11 cellular contexts compared by ENCODE assay signal in genomic region chr11:104332110-104332509, GRCh38.
DNase-seq lines count a peak whose midpoint lies in the region; ATAC-seq, FAIRE-seq and TF ChIP-seq lines count a peak whose summit lies in the region.
"Had no signal": no experiment of that assay in that cellular context is flagged by ENCODE, and none has a peak within 500 bp of the region (broad histone marks: within the 10 kb centered on the region; RNA-seq: fewer than 3 reads in every experiment).

No MANE protein-coding gene starts in this region.

- H2AFZ ChIP-seq in H9 (ENCODE audit: low read length) (no peak overlapping the region), SU-DHL-6 (ENCODE audit: low read depth, low read length, severe bottlenecking) (no peak overlapping the region)

- H4K5ac ChIP-seq in H9 (ENCODE audit: insufficient read length, low read depth, low read length) = no peak overlapping the region

- H3K27me3 Mint-ChIP-seq in H9 (ENCODE audit: low read depth) = no peaks in the 10 kb centered on the region
- H3K27me3 Mint-ChIP-seq in CD4-positive, alpha-beta T cell = no peaks in the 10 kb centered on the region

- H3K27ac ChIP-seq in H9 (ENCODE audit: insufficient read length, low read depth, low read length) (no peak overlapping the region), SU-DHL-6 (ENCODE audit: low read depth, low read length) (no peak overlapping the region)
- no peak overlapping the region for H3K27ac ChIP-seq in CD4-positive, alpha-beta T cell (ENCODE audit: low read depth, low read length)

- H3K56ac ChIP-seq in H9 (ENCODE audit: insufficient read length, low read depth, low read length) = no peak overlapping the region

- H3K36me3 Mint-ChIP-seq in H9 (ENCODE audit: insufficient read depth in 1 of 3, low read depth in 3 of 3) = no peaks in the 10 kb centered on the region; a peak in 1 of 7 replicates
- H3K36me3 Mint-ChIP-seq in CD4-positive, alpha-beta T cell (ENCODE audit: low read depth) = no peaks in the 10 kb centered on the region

- H3K4me3 Mint-ChIP-seq in H9 = no peak overlapping the region
- H3K4me3 Mint-ChIP-seq in CD4-positive, alpha-beta T cell = no peak overlapping the region

- no peak overlapping the region for H3K14ac ChIP-seq in H9 (ENCODE audit: insufficient read depth, low read length)

- no peak overlapping the region for H3K4me2 ChIP-seq in H9 (ENCODE audit: insufficient read depth, insufficient read length, low read length)
- H3K4me2 ChIP-seq in SU-DHL-6 (ENCODE audit: low read depth, low read length, poor library complexity, severe bottlenecking) = no peak overlapping the region

- H3F3A ChIP-seq in SU-DHL-6 (ENCODE audit: insufficient read depth) = no peaks in the 10 kb centered on the region

- H3K4ac ChIP-seq in H9 (ENCODE audit: low read depth, low read length) = no peak overlapping the region

- intact Hi-C loops in CD4-positive, alpha-beta T cell (cut with DNase I, micrococcal nuclease) = no loop called here

- H3K79me2 ChIP-seq in H9 (ENCODE audit: insufficient read depth, low read length) (no peaks in the 10 kb centered on the region), SU-DHL-6 (ENCODE audit: insufficient read depth, low read length) (no peaks in the 10 kb centered on the region)

- no peak overlapping the region for H2BK120ac ChIP-seq in H9 (ENCODE audit: low read depth, low read length, poor library complexity, severe bottlenecking)

- H3K23me2 ChIP-seq in H9 (ENCODE audit: insufficient read length, low read depth, low read length, poor library complexity, severe bottlenecking) = no peaks in the 10 kb centered on the region

- H3K27ac Mint-ChIP-seq in H9 = no peak overlapping the region
- H3K27ac Mint-ChIP-seq in CD4-positive, alpha-beta T cell = no peak overlapping the region

- H3K9ac ChIP-seq in H9 (ENCODE audit: extremely low read depth, insufficient read length, low read length) = no peak overlapping the region
- no peak overlapping the region for H3K9ac ChIP-seq in SU-DHL-6 (ENCODE audit: low read length)

- CTCF ChIA-PET in CD4-positive, alpha-beta T cell (lab: Charles Lee) = interaction anchor here (0.6 kb wide), 1 partner anchor 1914 kb away, joined by 3 read pairs; no protein-coding TSS in a partner anchor

- H3K4me3 ChIP-seq in SU-DHL-6 (ENCODE audit: insufficient read depth, low read length, poor library complexity, severe bottlenecking) = no peak overlapping the region

- no peak overlapping the region for H2BK20ac ChIP-seq in H9 (ENCODE audit: low read depth, low read length, poor library complexity, severe bottlenecking)

- no peak overlapping the region for H3K18ac ChIP-seq in H9 (ENCODE audit: insufficient read length, low read depth, low read length)

- no peak overlapping the region for H2BK15ac ChIP-seq in H9 (ENCODE audit: low read depth, low read length)

- no peak overlapping the region for H4K91ac ChIP-seq in H9 (ENCODE audit: insufficient read length, low read depth, low read length)

- no peak overlapping the region for H2BK12ac ChIP-seq in H9 (ENCODE audit: insufficient read length, low read depth, low read length)

- H3K23ac ChIP-seq in H9 (ENCODE audit: insufficient read length, low read depth, low read length) = no peak overlapping the region

- H3K9me3 ChIP-seq in H9 (ENCODE audit: control insufficient read depth, low read depth, low read length) (no peaks in the 10 kb centered on the region), SU-DHL-6 (ENCODE audit: insufficient read depth, low read length) (no peaks in the 10 kb centered on the region)
- no peaks in the 10 kb centered on the region for H3K9me3 ChIP-seq in CD4-positive, alpha-beta T cell (ENCODE audit: control insufficient read depth, low read length)

- no peaks in the 10 kb centered on the region for H3K36me3 ChIP-seq in SU-DHL-6 (ENCODE audit: low read length)

- H2BK5ac ChIP-seq in H9 (ENCODE audit: insufficient read length, low read length) = no peak overlapping the region

- H4K20me1 ChIP-seq in H9 (ENCODE audit: control insufficient read depth, insufficient read depth, insufficient read length) (no peaks in the 10 kb centered on the region), SU-DHL-6 (ENCODE audit: low read depth, low read length) (no peaks in the 10 kb centered on the region)

- no peaks in the 10 kb centered on the region for H3K79me1 ChIP-seq in H9 (ENCODE audit: insufficient read depth, low read depth, low read length, poor library complexity, severe bottlenecking)

- H4K8ac ChIP-seq in H9 (replicated peaks; ENCODE audit: insufficient read length, low read depth, low read length) = no peak overlapping the region

- WGBS in H9 (ENCODE audit: extremely low coverage, insufficient read length, low lambda C conversion rate) = no CpG with 5 or more reads among the region's 4 CpGs

- peak; percentile 88 for TF ChIP-seq CTCF in H9 (conservative IDR thresholded peaks at IDR 0.05)
- peak; percentile 78 for TF ChIP-seq CTCF in SU-DHL-6 (IDR thresholded peaks at IDR 0.05; ENCODE audit: insufficient read depth, low read length, poor library complexity, severe bottlenecking)
- no peak for TF ChIP-seq CTCF in CD4-positive, alpha-beta T cell (IDR thresholded peaks at IDR 0.05)

- peak; percentile 68 for DNase-seq in ELF-1 (ENCODE audit: low read depth, low spot score)
- DNase-seq in H9 = peak; percentile 74
- DNase-seq in iPS-NIHi11 (ENCODE audit: low spot score) = peak; percentile 63
- no peak for DNase-seq in DMS153 treated with DMSO at 0.1 percent for 48 hours (lab: John Stamatoyannopoulos, UW; ENCODE audit: unreplicated experiment)
- DNase-seq in urothelium cell line (ENCODE audit: low spot score) = no peak
- DNase-seq in T1000 (lab: John Stamatoyannopoulos, UW) = no peak
- DNase-seq in CD4-positive, alpha-beta T cell = no peak
- DNase-seq: cortex of kidney, GF-D8 had no signal

- no peaks in the 10 kb centered on the region; a peak in 1 of 5 replicates for H3K9me3 Mint-ChIP-seq in H9
- H3K9me3 Mint-ChIP-seq in CD4-positive, alpha-beta T cell = no peaks in the 10 kb centered on the region

- no peaks in the 10 kb centered on the region for H3K4me1 Mint-ChIP-seq in H9
- H3K4me1 Mint-ChIP-seq in CD4-positive, alpha-beta T cell (ENCODE audit: low read depth) = no peaks in the 10 kb centered on the region

- no peaks in the 10 kb centered on the region for H3K4me1 ChIP-seq in H9 (ENCODE audit: insufficient read depth, low read length)

- no peak for FAIRE-seq in urothelium cell line (lab: Jason Lieb, UNC)
- FAIRE-seq: islet of Langerhans had no signal

- no peak overlapping the region for H2AK5ac ChIP-seq in H9 (ENCODE audit: insufficient read length, low read length)

- H3K9me2 ChIP-seq in SU-DHL-6 (replicated peaks; ENCODE audit: insufficient read depth, low read length) = no peaks in the 10 kb centered on the region

- no peak for ATAC-seq in CD4-positive, alpha-beta T cell (ENCODE audit: poor library complexity)

- H3K27me3 ChIP-seq in H9 (ENCODE audit: insufficient read depth, low read length) = no peaks in the 10 kb centered on the region
- no peaks in the 10 kb centered on the region for H3K27me3 ChIP-seq in SU-DHL-6 (ENCODE audit: low read length)
- H3K27me3 ChIP-seq in CD4-positive, alpha-beta T cell (ENCODE audit: control insufficient read depth, insufficient read depth, low read length) = no peaks in the 10 kb centered on the region

- POLR2A ChIA-PET in CD4-positive, alpha-beta T cell (lab: Charles Lee) = no interaction called here

- H3T11ph ChIP-seq in H9 (ENCODE audit: low read length) = no peak overlapping the region

Comparison
In these comparisons a context has a peak if more than half of its experiments do, and no peak if none do; other contexts are left out.
1. DNase-seq: peak in ELF-1 (single experiment), H9 (single experiment) and iPS-NIHi11 (single experiment); none in DMS153 treated with DMSO at 0.1 percent for 48 hours (single experiment), urothelium cell line (single experiment), T1000 (single experiment) and CD4-positive, alpha-beta T cell (0 of 10).